In the genomic region with DNA sequence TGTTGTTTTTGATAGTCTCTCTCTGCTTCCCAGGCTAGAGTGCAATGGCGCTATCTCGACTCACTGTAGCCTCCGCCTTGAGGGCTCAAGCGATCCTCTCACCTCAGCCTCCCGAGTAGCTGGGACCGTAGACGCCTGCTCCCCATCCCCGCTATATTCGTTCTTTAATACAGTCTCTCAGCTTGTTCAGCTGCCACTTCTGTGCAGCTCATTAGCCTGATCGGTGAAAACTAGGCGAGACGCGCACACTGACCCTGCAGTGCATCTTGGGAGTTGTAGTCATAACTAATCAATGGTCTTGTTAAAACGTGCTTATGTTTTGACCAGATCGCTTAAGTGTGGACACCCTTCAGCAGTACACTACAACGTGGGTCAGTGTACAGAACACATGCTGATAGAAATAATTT, we compare ENCODE assay signal across 8 cellular contexts. TPM values are rescaled to one million over a fixed set of nuclear protein-coding genes. Genes with fewer than 3 reads are reported as not detected.
DNase-seq lines count a peak whose midpoint lies in the region; ATAC-seq and TF ChIP-seq lines count a peak whose summit lies in the region.

No MANE protein-coding gene starts in this region.

- peaks cover 17% of the 10 kb centered on the region for H3K36me3 Mint-ChIP-seq in activated T-helper 1 cell treated with anti-CD3 and anti-CD28 coated beads, Interleukin-12 subunit alpha, Interleukin-12 subunit beta, Interleukin-2, Interleukin-4 antibody, amounts not matched to agents 30 ng/mL and 10 ng/mL and 1 ng/mL, durations not matched to agents 14 hours and 24 hours and 36 hours (ENCODE audit: low read depth)
- H3K36me3 Mint-ChIP-seq in neural crest cell (ENCODE audit: low read depth), result peaks cover 4% of the 10 kb centered on the region

- TF ChIP-seq CTCF in fibroblast of the aortic adventitia (IDR thresholded peaks at IDR 0.05; ENCODE audit: insufficient read depth, low read length), result no peak
- TF ChIP-seq CTCF in neural crest cell (conservative IDR thresholded peaks at IDR 0.05), result no peak

- no peak overlapping the region for H3K4me3 Mint-ChIP-seq in activated T-helper 1 cell treated with anti-CD3 and anti-CD28 coated beads, Interleukin-12 subunit alpha, Interleukin-12 subunit beta, Interleukin-2, Interleukin-4 antibody, amounts not matched to agents 30 ng/mL and 10 ng/mL and 1 ng/mL, durations not matched to agents 14 hours and 24 hours and 36 hours
- H3K4me3 Mint-ChIP-seq in neural crest cell, result no peak overlapping the region

- H3K27me3 Mint-ChIP-seq in activated T-helper 1 cell treated with anti-CD3 and anti-CD28 coated beads, Interleukin-12 subunit alpha, Interleukin-12 subunit beta, Interleukin-2, Interleukin-4 antibody, amounts not matched to agents 30 ng/mL and 10 ng/mL and 1 ng/mL, durations not matched to agents 14 hours and 24 hours and 36 hours (ENCODE audit: insufficient read depth), result no peaks in the 10 kb centered on the region
- H3K27me3 Mint-ChIP-seq in neural crest cell (ENCODE audit: low read depth), result no peaks in the 10 kb centered on the region

- peaks cover 51% of the 10 kb centered on the region for H3K4me1 Mint-ChIP-seq in activated T-helper 1 cell treated with anti-CD3 and anti-CD28 coated beads, Interleukin-12 subunit alpha, Interleukin-12 subunit beta, Interleukin-2, Interleukin-4 antibody, amounts not matched to agents 30 ng/mL and 10 ng/mL and 1 ng/mL, durations not matched to agents 14 hours and 24 hours and 36 hours (ENCODE audit: low read depth)
- H3K4me1 Mint-ChIP-seq in neural crest cell, result peaks cover 17% of the 10 kb centered on the region

- peak; percentile 75 for DNase-seq in DMS53 (lab: John Stamatoyannopoulos, UW)
- peak; percentile 30 for DNase-seq in HS-5 (ENCODE audit: low read depth)
- DNase-seq in OCI-M1 (lab: John Stamatoyannopoulos, UW), result peak; percentile 77
- peak; percentile 48 for DNase-seq in activated T-helper 1 cell treated with anti-CD3 and anti-CD28 coated beads, Interleukin-12 subunit alpha, Interleukin-12 subunit beta, Interleukin-2, Interleukin-4 antibody, amounts not matched to agents 30 ng/mL and 10 ng/mL and 1 ng/mL, durations not matched to agents 14 hours and 24 hours and 36 hours (ENCODE audit: low spot score)
- peak; percentile 59 for DNase-seq in fibroblast of the aortic adventitia (ENCODE audit: low read depth)
- peak; percentile 39 for DNase-seq in neural crest cell (ENCODE audit: low read depth, low spot score)
- DNase-seq in ureter (ENCODE audit: low spot score), result peak; percentile 51

- no peaks in the 10 kb centered on the region for H3K9me3 Mint-ChIP-seq in activated T-helper 1 cell treated with anti-CD3 and anti-CD28 coated beads, Interleukin-12 subunit alpha, Interleukin-12 subunit beta, Interleukin-2, Interleukin-4 antibody, amounts not matched to agents 30 ng/mL and 10 ng/mL and 1 ng/mL, durations not matched to agents 14 hours and 24 hours and 36 hours
- no peaks in the 10 kb centered on the region for H3K9me3 Mint-ChIP-seq in neural crest cell

- intact Hi-C loops in activated T-helper 1 cell treated with anti-CD3 and anti-CD28 coated beads, Interleukin-12 subunit alpha, Interleukin-12 subunit beta, Interleukin-2, Interleukin-4 antibody, amounts not matched to agents 30 ng/mL and 10 ng/mL and 1 ng/mL, durations not matched to agents 14 hours and 24 hours and 36 hours (cut with micrococcal nuclease), result loop anchor here (5.0 to 10.0 kb wide), 3 partner anchors 336 to 1504 kb away; partner anchors contain the start of gene ACYP2

- ATAC-seq in GM21360 (IDR thresholded peaks at IDR 0.05; ENCODE audit: unreplicated experiment), result peak; percentile 30

- peak overlapping the region; percentile 99 for H3K4me3 ChIP-seq in fibroblast of the aortic adventitia (ENCODE audit: low read depth, low read length)

- H3K27ac Mint-ChIP-seq in activated T-helper 1 cell treated with anti-CD3 and anti-CD28 coated beads, Interleukin-12 subunit alpha, Interleukin-12 subunit beta, Interleukin-2, Interleukin-4 antibody, amounts not matched to agents 30 ng/mL and 10 ng/mL and 1 ng/mL, durations not matched to agents 14 hours and 24 hours and 36 hours, result no peak overlapping the region
- H3K27ac Mint-ChIP-seq in neural crest cell (ENCODE audit: unreplicated experiment), result no peak overlapping the region

RNA-seq across cellular contexts. Expression of gene PPP4R3B, which starts 1.2 kb away (rescaled TPM):
- 69.8 and 74.6 TPM in 2 replicates for total RNA-seq in activated T-helper 1 cell treated with anti-CD3 and anti-CD28 coated beads, Interleukin-12 subunit alpha, Interleukin-12 subunit beta, Interleukin-2, Interleukin-4 antibody, amounts not matched to agents 30 ng/mL and 10 ng/mL and 1 ng/mL, durations not matched to agents 14 hours and 24 hours and 36 hours
- total RNA-seq in fibroblast of the aortic adventitia (ENCODE audit: low replicate concordance) (57.1 and 74.9 TPM in 2 replicates), neural crest cell (50.4 and 62.0 TPM in 2 replicates), ureter (64.8 TPM)

Comparison
In these comparisons a context has a peak if more than half of its experiments do, and no peak if none do; other contexts are left out.
1. Peak in every context shown above with its lines: DNase-seq, ATAC-seq and H3K4me3 ChIP-seq.